1 cellular context compared by ENCODE assay signal in the genomic region with DNA sequence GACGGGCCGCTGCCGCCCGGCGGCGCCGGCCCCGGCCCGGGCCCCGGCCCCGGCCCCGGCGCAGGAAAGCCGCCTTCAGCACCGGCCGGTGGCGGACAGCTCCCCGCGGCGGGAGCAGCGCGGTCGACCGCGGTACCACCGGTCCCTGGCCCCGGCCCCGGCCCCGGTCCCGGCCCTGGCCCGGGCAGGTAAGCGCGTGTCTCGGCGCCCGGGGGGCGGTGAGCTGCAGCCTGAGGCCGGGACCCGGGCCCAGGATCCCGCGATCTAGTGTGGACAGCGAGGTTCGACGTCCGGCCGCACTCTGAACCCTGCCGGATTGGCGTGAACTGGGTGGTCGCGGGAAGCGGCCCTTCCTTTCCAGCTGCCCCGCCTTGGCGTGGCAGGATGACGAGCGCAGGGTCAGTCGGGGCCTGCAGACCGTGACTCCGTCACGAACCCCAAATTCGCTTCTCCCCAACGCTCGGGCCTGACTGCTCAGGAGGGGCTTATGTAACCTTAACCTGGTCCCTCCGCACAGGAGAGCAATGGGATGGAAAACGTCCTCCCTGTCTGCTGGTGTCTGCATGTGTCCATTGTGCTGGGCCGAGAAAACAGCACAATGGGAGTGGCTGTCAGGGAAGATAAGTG.
TF ChIP-seq lines count a peak whose summit lies in the region.

No MANE protein-coding gene starts in this region.

TF ChIP-seq in HepG2, 621 proteins besides CTCF, POLR2A, EP300 and RAD21 (continued from another document and continues in another):
- TF ChIP-seq PRDM15 (CRISPR knock-in tag; IDR thresholded peaks at IDR 0.05) (peak; percentile 45; the same call in 1 of the 2 replicates), RAD51 (IDR thresholded peaks at IDR 0.05; ENCODE audit: borderline replicate concordance) (no peak), ZNF317 (CRISPR knock-in tag; IDR thresholded peaks at IDR 0.05) (no peak), XBP1 (CRISPR knock-in tag; IDR thresholded peaks at IDR 0.05) (no peak), KDM4B (CRISPR knock-in tag; IDR thresholded peaks at IDR 0.05) (no peak; the same call in 1 of the 2 replicates), ZNF768 (CRISPR knock-in tag; IDR thresholded peaks at IDR 0.05) (peak; percentile 12), ZEB1 (IDR thresholded peaks at IDR 0.05; ENCODE audit: insufficient replicate concordance, low read depth) (no peak), RXRA (CRISPR knock-in tag; IDR thresholded peaks at IDR 0.05) (peak; percentile 57; the same call in 1 of the 2 replicates), ZNF124 (CRISPR knock-in tag; IDR thresholded peaks at IDR 0.05) (no peak; the same call in 1 of the 2 replicates), ZNF543 (CRISPR knock-in tag; IDR thresholded peaks at IDR 0.05) (no peak), IKZF1 (IDR thresholded peaks at IDR 0.05) (no peak), ZNF292 (CRISPR knock-in tag; IDR thresholded peaks at IDR 0.05; ENCODE audit: borderline replicate concordance, low read depth) (no peak), ZBTB3 (CRISPR knock-in tag; IDR thresholded peaks at IDR 0.05; ENCODE audit: borderline replicate concordance, low read depth) (no peak), YEATS2 (CRISPR knock-in tag; IDR thresholded peaks at IDR 0.05; ENCODE audit: borderline replicate concordance) (no peak), NFE2 (CRISPR knock-in tag; IDR thresholded peaks at IDR 0.05) (no peak), FOXM1 (CRISPR knock-in tag; IDR thresholded peaks at IDR 0.05) (no peak; the same call in 1 of the 2 replicates), TBX2 (CRISPR knock-in tag; IDR thresholded peaks at IDR 0.05; ENCODE audit: borderline replicate concordance) (no peak), FOSL2 (CRISPR knock-in tag; IDR thresholded peaks at IDR 0.05) (no peak), ARHGAP35 (CRISPR knock-in tag; IDR thresholded peaks at IDR 0.05; ENCODE audit: borderline replicate concordance) (peak; percentile 55; the same call in 1 of the 2 replicates), ZNF432 (CRISPR knock-in tag; IDR thresholded peaks at IDR 0.05; ENCODE audit: borderline replicate concordance) (no peak), BORCS8-MEF2B (CRISPR knock-in tag; IDR thresholded peaks at IDR 0.05) (peak; percentile 35; the same call in 1 of the 2 replicates), POLR2AphosphoS5 (IDR thresholded peaks at IDR 0.05; ENCODE audit: low read depth, low read length) (no peak), DPF2 (CRISPR knock-in tag; IDR thresholded peaks at IDR 0.05; ENCODE audit: borderline replicate concordance, low read depth) (no peak), MXD4 (CRISPR knock-in tag; IDR thresholded peaks at IDR 0.05) (no peak), MAFF (IDR thresholded peaks at IDR 0.05; ENCODE audit: low read depth, low read length) (no peak), MLX (CRISPR knock-in tag; IDR thresholded peaks at IDR 0.05) (no peak), NFYC (CRISPR knock-in tag; IDR thresholded peaks at IDR 0.05) (no peak), ZNF121 (CRISPR knock-in tag; IDR thresholded peaks at IDR 0.05) (no peak)
- TF ChIP-seq, protein P1, sequence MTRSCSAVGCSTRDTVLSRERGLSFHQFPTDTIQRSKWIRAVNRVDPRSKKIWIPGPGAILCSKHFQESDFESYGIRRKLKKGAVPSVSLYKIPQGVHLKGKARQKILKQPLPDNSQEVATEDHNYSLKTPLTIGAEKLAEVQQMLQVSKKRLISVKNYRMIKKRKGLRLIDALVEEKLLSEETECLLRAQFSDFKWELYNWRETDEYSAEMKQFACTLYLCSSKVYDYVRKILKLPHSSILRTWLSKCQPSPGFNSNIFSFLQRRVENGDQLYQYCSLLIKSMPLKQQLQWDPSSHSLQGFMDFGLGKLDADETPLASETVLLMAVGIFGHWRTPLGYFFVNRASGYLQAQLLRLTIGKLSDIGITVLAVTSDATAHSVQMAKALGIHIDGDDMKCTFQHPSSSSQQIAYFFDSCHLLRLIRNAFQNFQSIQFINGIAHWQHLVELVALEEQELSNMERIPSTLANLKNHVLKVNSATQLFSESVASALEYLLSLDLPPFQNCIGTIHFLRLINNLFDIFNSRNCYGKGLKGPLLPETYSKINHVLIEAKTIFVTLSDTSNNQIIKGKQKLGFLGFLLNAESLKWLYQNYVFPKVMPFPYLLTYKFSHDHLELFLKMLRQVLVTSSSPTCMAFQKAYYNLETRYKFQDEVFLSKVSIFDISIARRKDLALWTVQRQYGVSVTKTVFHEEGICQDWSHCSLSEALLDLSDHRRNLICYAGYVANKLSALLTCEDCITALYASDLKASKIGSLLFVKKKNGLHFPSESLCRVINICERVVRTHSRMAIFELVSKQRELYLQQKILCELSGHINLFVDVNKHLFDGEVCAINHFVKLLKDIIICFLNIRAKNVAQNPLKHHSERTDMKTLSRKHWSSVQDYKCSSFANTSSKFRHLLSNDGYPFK (CRISPR knock-in tag; IDR thresholded peaks at IDR 0.05; ENCODE audit: borderline replicate concordance): no peak
- TF ChIP-seq, protein P2, sequence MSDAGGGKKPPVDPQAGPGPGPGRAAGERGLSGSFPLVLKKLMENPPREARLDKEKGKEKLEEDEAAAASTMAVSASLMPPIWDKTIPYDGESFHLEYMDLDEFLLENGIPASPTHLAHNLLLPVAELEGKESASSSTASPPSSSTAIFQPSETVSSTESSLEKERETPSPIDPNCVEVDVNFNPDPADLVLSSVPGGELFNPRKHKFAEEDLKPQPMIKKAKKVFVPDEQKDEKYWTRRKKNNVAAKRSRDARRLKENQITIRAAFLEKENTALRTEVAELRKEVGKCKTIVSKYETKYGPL (CRISPR knock-in tag; IDR thresholded peaks at IDR 0.05): peak; percentile 69
- TF ChIP-seq, protein P3, sequence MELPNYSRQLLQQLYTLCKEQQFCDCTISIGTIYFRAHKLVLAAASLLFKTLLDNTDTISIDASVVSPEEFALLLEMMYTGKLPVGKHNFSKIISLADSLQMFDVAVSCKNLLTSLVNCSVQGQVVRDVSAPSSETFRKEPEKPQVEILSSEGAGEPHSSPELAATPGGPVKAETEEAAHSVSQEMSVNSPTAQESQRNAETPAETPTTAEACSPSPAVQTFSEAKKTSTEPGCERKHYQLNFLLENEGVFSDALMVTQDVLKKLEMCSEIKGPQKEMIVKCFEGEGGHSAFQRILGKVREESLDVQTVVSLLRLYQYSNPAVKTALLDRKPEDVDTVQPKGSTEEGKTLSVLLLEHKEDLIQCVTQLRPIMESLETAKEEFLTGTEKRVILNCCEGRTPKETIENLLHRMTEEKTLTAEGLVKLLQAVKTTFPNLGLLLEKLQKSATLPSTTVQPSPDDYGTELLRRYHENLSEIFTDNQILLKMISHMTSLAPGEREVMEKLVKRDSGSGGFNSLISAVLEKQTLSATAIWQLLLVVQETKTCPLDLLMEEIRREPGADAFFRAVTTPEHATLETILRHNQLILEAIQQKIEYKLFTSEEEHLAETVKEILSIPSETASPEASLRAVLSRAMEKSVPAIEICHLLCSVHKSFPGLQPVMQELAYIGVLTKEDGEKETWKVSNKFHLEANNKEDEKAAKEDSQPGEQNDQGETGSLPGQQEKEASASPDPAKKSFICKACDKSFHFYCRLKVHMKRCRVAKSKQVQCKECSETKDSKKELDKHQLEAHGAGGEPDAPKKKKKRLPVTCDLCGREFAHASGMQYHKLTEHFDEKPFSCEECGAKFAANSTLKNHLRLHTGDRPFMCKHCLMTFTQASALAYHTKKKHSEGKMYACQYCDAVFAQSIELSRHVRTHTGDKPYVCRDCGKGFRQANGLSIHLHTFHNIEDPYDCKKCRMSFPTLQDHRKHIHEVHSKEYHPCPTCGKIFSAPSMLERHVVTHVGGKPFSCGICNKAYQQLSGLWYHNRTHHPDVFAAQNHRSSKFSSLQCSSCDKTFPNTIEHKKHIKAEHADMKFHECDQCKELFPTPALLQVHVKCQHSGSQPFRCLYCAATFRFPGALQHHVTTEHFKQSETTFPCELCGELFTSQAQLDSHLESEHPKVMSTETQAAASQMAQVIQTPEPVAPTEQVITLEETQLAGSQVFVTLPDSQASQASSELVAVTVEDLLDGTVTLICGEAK (IDR thresholded peaks at IDR 0.05): no peak
- TF ChIP-seq, protein P3 (CRISPR knock-in tag; IDR thresholded peaks at IDR 0.05): no peak
- TF ChIP-seq, protein P4, sequence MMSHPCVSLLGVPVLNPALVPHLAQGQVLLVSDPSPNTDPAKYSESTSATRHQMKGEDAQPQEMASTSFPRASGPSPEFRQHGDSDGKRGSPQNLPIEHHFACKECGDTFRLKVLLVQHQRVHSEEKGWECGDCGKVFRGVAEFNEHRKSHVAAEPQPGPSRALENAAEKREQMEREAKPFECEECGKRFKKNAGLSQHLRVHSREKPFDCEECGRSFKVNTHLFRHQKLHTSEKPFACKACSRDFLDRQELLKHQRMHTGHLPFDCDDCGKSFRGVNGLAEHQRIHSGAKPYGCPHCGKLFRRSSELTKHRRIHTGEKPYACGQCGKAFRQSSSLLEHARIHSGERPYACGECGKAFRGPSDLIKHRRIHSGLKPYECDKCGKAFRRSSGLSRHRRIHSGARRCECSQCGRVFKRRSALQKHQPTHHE (CRISPR knock-in tag; IDR thresholded peaks at IDR 0.05; ENCODE audit: borderline replicate concordance): 0 out of 2 replicates have a peak, but pooled peaks have one; percentile 20
- TF ChIP-seq, protein P5, sequence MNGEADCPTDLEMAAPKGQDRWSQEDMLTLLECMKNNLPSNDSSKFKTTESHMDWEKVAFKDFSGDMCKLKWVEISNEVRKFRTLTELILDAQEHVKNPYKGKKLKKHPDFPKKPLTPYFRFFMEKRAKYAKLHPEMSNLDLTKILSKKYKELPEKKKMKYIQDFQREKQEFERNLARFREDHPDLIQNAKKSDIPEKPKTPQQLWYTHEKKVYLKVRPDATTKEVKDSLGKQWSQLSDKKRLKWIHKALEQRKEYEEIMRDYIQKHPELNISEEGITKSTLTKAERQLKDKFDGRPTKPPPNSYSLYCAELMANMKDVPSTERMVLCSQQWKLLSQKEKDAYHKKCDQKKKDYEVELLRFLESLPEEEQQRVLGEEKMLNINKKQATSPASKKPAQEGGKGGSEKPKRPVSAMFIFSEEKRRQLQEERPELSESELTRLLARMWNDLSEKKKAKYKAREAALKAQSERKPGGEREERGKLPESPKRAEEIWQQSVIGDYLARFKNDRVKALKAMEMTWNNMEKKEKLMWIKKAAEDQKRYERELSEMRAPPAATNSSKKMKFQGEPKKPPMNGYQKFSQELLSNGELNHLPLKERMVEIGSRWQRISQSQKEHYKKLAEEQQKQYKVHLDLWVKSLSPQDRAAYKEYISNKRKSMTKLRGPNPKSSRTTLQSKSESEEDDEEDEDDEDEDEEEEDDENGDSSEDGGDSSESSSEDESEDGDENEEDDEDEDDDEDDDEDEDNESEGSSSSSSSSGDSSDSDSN (CRISPR knock-in tag; IDR thresholded peaks at IDR 0.05): peak; percentile 21; the same call in 1 of the 2 replicates
